In the genomic region with DNA sequence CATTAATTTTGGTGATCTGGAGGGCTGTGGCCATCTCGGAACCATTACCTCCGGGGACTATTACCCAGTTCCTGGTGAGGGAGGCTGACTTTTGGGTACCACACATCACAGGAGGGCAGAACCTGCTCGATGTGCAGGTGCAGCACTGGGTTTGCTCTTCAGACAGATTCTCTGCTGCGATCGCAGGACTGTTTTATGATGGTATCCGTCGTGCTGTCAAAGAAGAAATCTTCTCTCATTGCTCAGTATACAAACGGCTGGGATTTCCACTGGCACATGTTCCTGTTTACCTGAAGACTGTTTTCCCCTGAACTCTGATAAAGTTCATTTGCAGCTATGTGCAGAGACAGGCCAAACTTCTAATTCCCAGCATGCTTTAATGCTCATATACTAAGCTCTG, we compare ENCODE assay signal across 19 cellular contexts. TPM values are rescaled to one million over a fixed set of nuclear protein-coding genes. Genes with fewer than 3 reads are reported as not detected.
DNase-seq lines count a peak whose midpoint lies in the region; ATAC-seq and TF ChIP-seq lines count a peak whose summit lies in the region.
"Had no signal": no experiment of that assay in that cellular context is flagged by ENCODE, and none has a peak within 500 bp of the region (broad histone marks: within the 10 kb centered on the region; RNA-seq: fewer than 3 reads in every experiment).

No MANE protein-coding gene starts in this region.

- no peaks in the 10 kb centered on the region for H3K4me1 Mint-ChIP-seq in chondrocyte (ENCODE audit: low read depth)
- H3K4me1 Mint-ChIP-seq: CD4-positive, alpha-beta memory T cell had no signal

- no peaks in the 10 kb centered on the region for H3K27me3 ChIP-seq in upper lobe of right lung

- DNase-seq in chondrocyte (ENCODE audit: low spot score) (peak; percentile 12), mesenteric fat pad (ENCODE audit: low spot score) (peak; percentile 53), sciatic nerve (ENCODE audit: low spot score) (peak; percentile 13), upper lobe of right lung (peak; percentile 5)
- DNase-seq in stimulated activated naive CD4-positive, alpha-beta T cell (lab: John Stamatoyannopoulos, UW), result no peak
- DNase-seq: C1 segment of cervical spinal cord; Calu3; CD4-positive, alpha-beta memory T cell; COR-L47; DMS53; DMS79 treated with DMSO at 0.1 percent for 48 hours; GF-D8; HFFc6 had no signal

- no peak overlapping the region for H3K27ac Mint-ChIP-seq in chondrocyte (ENCODE audit: unreplicated experiment)
- H3K27ac Mint-ChIP-seq: CD4-positive, alpha-beta memory T cell; GM23338; HFFc6 had no signal

- H3K4me3 Mint-ChIP-seq in chondrocyte (ENCODE audit: unreplicated experiment), result no peak overlapping the region
- H3K4me3 Mint-ChIP-seq: CD4-positive, alpha-beta memory T cell; GM23338; HFFc6 had no signal

- no peak overlapping the region for H3K27ac ChIP-seq in upper lobe of right lung

- no peaks in the 10 kb centered on the region for H3K9me3 Mint-ChIP-seq in chondrocyte (ENCODE audit: low read depth)
- H3K9me3 Mint-ChIP-seq: CD4-positive, alpha-beta memory T cell; GM23338 had no signal

- no peaks in the 10 kb centered on the region for H3K36me3 ChIP-seq in upper lobe of right lung
- H3K36me3 ChIP-seq: HAP-1 had no signal

- TF ChIP-seq CTCF in chondrocyte (IDR thresholded peaks at IDR 0.05) (no peak), upper lobe of right lung (IDR thresholded peaks at IDR 0.05) (no peak)

- no peaks in the 10 kb centered on the region for H3K9me3 ChIP-seq in upper lobe of right lung
- H3K9me3 ChIP-seq: HAP-1 had no signal

- H3K27me3 Mint-ChIP-seq in chondrocyte (ENCODE audit: low read depth), result peaks cover 29% of the 10 kb centered on the region

- intact Hi-C loops in sciatic nerve (cut with DNase I) (no loop called here), upper lobe of right lung (cut with DNase I) (no loop called here)

- no peaks in the 10 kb centered on the region for H3K4me1 ChIP-seq in upper lobe of right lung
- H3K4me1 ChIP-seq: HAP-1 had no signal

- H3K36me3 Mint-ChIP-seq in chondrocyte (ENCODE audit: low read depth), result no peaks in the 10 kb centered on the region
- H3K36me3 Mint-ChIP-seq: CD4-positive, alpha-beta memory T cell had no signal

- no peak for ATAC-seq in sciatic nerve
- ATAC-seq in upper lobe of right lung, result no peak
- no peak for ATAC-seq in GM21737 (IDR thresholded peaks at IDR 0.05; ENCODE audit: unreplicated experiment)
- no peak for ATAC-seq in GM18909 (IDR thresholded peaks at IDR 0.05; ENCODE audit: poor library complexity, unreplicated experiment)
- ATAC-seq: GM23338 had no signal

- H3K4me3 ChIP-seq in upper lobe of right lung, result no peak overlapping the region
- H3K4me3 ChIP-seq: GM23338, HAP-1 had no signal

RNA-seq across cellular contexts. Expression of gene SHH, which starts 27.2 kb away (rescaled TPM):
- total RNA-seq in chondrocyte (not detected in 3 replicates), mesenteric fat pad (not detected), sciatic nerve (16.7 TPM), upper lobe of right lung (10.1 TPM)
- total RNA-seq: A673; CD4-positive, alpha-beta memory T cell; G401; GM23338; HFFc6 had no signal

Comparison
In these comparisons a context has a peak if more than half of its experiments do, and no peak if none do; other contexts are left out.
1. DNase-seq: peak in chondrocyte (single experiment), mesenteric fat pad (single experiment), sciatic nerve (single experiment) and upper lobe of right lung (single experiment); none in stimulated activated naive CD4-positive, alpha-beta T cell (0 of 6).
2. RNA of gene SHH, which starts 27.2 kb away (total RNA-seq): 16.7 TPM in sciatic nerve (single experiment) and 10.1 TPM in upper lobe of right lung (single experiment); not detected in chondrocyte and not detected in mesenteric fat pad (single experiment); every median in the first group is over 10 times any median in the second.